16 cellular contexts compared by ENCODE assay signal in genomic region chr3:196055267-196055666, GRCh38. TPM values are rescaled to one million over a fixed set of nuclear protein-coding genes. Genes with fewer than 3 reads are reported as not detected.
DNase-seq lines count a peak whose midpoint lies in the region; ATAC-seq, FAIRE-seq and TF ChIP-seq lines count a peak whose summit lies in the region.
"Had no signal": no experiment of that assay in that cellular context is flagged by ENCODE, and none has a peak within 500 bp of the region (broad histone marks: within the 10 kb centered on the region; RNA-seq: fewer than 3 reads in every experiment).

No MANE protein-coding gene starts in this region.

- H3K9me3 Mint-ChIP-seq in natural killer cell treated with Interleukin-12 subunit alpha and Interleukin-12 subunit beta and Interleukin-15 and Interleukin-18, amount 100 ng/mL, for 72 hours = no peaks in the 10 kb centered on the region
- H3K9me3 Mint-ChIP-seq in natural killer cell = no peaks in the 10 kb centered on the region
- H3K9me3 Mint-ChIP-seq in activated naive CD8-positive, alpha-beta T cell treated with anti-CD3 and anti-CD28 coated beads, Interleukin-2, amount 50 U/mL, for 24 hours = no peaks in the 10 kb centered on the region
- H3K9me3 Mint-ChIP-seq: CD4-positive, CD25-positive, alpha-beta regulatory T cell had no signal

- H3K27ac Mint-ChIP-seq in natural killer cell treated with Interleukin-12 subunit alpha and Interleukin-12 subunit beta and Interleukin-15 and Interleukin-18, amount 100 ng/mL, for 72 hours = peak overlapping the region; percentile 38 to 60
- no peak overlapping the region for H3K27ac Mint-ChIP-seq in natural killer cell
- H3K27ac Mint-ChIP-seq in activated naive CD8-positive, alpha-beta T cell treated with anti-CD3 and anti-CD28 coated beads, Interleukin-2, amount 50 U/mL, for 24 hours = peak overlapping the region; percentile 53
- H3K27ac Mint-ChIP-seq: CD4-positive, CD25-positive, alpha-beta regulatory T cell had no signal

- H3K27me3 Mint-ChIP-seq in natural killer cell treated with Interleukin-12 subunit alpha and Interleukin-12 subunit beta and Interleukin-15 and Interleukin-18, amount 100 ng/mL, for 72 hours = no peaks in the 10 kb centered on the region
- no peaks in the 10 kb centered on the region for H3K27me3 Mint-ChIP-seq in natural killer cell (ENCODE audit: low read depth in 2 of 2)
- H3K27me3 Mint-ChIP-seq in activated naive CD8-positive, alpha-beta T cell treated with anti-CD3 and anti-CD28 coated beads, Interleukin-2, amount 50 U/mL, for 24 hours = no peaks in the 10 kb centered on the region
- H3K27me3 Mint-ChIP-seq: CD4-positive, CD25-positive, alpha-beta regulatory T cell had no signal

- peaks cover 30% of the 10 kb centered on the region for H4K20me1 ChIP-seq in PC-9 (ENCODE audit: insufficient read depth)

- peak overlapping the region; percentile 54 for H3K27ac ChIP-seq in PC-9
- peak overlapping the region in 3 of 4 donors; percentile 40 to 82 (median 55) for H3K27ac ChIP-seq in gastrocnemius medialis

- no peaks in the 10 kb centered on the region for H3K9me3 ChIP-seq in PC-9 (ENCODE audit: insufficient read depth, low read depth)
- no peaks in the 10 kb centered on the region for H3K9me3 ChIP-seq in gastrocnemius medialis

- TF ChIP-seq POLR2A in gastrocnemius medialis (IDR thresholded peaks at IDR 0.05) = no peak

- CTCF ChIA-PET in PC-9 (lab: Charles Lee) = no interaction called here

- TF ChIP-seq CTCF in natural killer cell (IDR thresholded peaks at IDR 0.05) (no peak), PC-9 (conservative IDR thresholded peaks at IDR 0.05) (no peak), gastrocnemius medialis (IDR thresholded peaks at IDR 0.05 in 4 of 5, conservative IDR thresholded peaks at IDR 0.05 in 1 of 5) (no peak), D721Med (IDR thresholded peaks at IDR 0.05; ENCODE audit: insufficient read depth, missing control alignments) (no peak)

- H3K36me3 Mint-ChIP-seq in natural killer cell treated with Interleukin-12 subunit alpha and Interleukin-12 subunit beta and Interleukin-15 and Interleukin-18, amount 100 ng/mL, for 72 hours = peaks cover 52% of the 10 kb centered on the region
- peaks cover 32% of the 10 kb centered on the region for H3K36me3 Mint-ChIP-seq in natural killer cell
- H3K36me3 Mint-ChIP-seq in activated naive CD8-positive, alpha-beta T cell treated with anti-CD3 and anti-CD28 coated beads, Interleukin-2, amount 50 U/mL, for 24 hours (ENCODE audit: low read depth) = peaks cover 84% of the 10 kb centered on the region

- H3K4me3 ChIP-seq in PC-9 = no peak overlapping the region
- no peak overlapping the region for H3K4me3 ChIP-seq in gastrocnemius medialis

- H3K27me3 ChIP-seq in PC-9 (ENCODE audit: insufficient read depth, low read depth) (no peaks in the 10 kb centered on the region), gastrocnemius medialis (no peaks in the 10 kb centered on the region)

- BruUV-seq in PC-9 (replicated peaks; lab: Mats Ljungman, UMichigan) = no TSS peak

- H3K4me1 Mint-ChIP-seq in natural killer cell treated with Interleukin-12 subunit alpha and Interleukin-12 subunit beta and Interleukin-15 and Interleukin-18, amount 100 ng/mL, for 72 hours (ENCODE audit: low read depth in 2 of 2) = peaks cover 4 to 9% of the 10 kb centered on the region in 2 donors
- no peaks in the 10 kb centered on the region for H3K4me1 Mint-ChIP-seq in natural killer cell
- no peaks in the 10 kb centered on the region for H3K4me1 Mint-ChIP-seq in activated naive CD8-positive, alpha-beta T cell treated with anti-CD3 and anti-CD28 coated beads, Interleukin-2, amount 50 U/mL, for 24 hours

- no peaks in the 10 kb centered on the region for H3K9me2 ChIP-seq in PC-9 (ENCODE audit: insufficient read depth)

- in situ Hi-C loops in gastrocnemius medialis (cut with MboI; ENCODE audit: low sequenced_read_pairs in 4 of 4) = no loop called here

- no peak overlapping the region for H3K4me2 ChIP-seq in PC-9

- H2AFZ ChIP-seq in PC-9 = no peak overlapping the region

- POLR2A ChIA-PET in PC-9 (lab: Charles Lee; ENCODE audit: unreplicated experiment) = no interaction called here

- no peak for DNase-seq in natural killer cell treated with Interleukin-12 subunit alpha and Interleukin-12 subunit beta and Interleukin-15 and Interleukin-18, amount 100 ng/mL, for 72 hours (ENCODE audit: low spot score)
- no peak for DNase-seq in natural killer cell
- DNase-seq in PC-9 = peak in 1 of 2 experiments; percentile 32
- no peak for DNase-seq in activated naive CD8-positive, alpha-beta T cell treated with anti-CD3 and anti-CD28 coated beads, Interleukin-2, amount 50 U/mL, for 24 hours
- DNase-seq in gastrocnemius medialis = no peak
- no peak for DNase-seq in NCI-H2196 (lab: John Stamatoyannopoulos, UW; ENCODE audit: unreplicated experiment)
- no peak for DNase-seq in AG08395 (ENCODE audit: low spot score)
- DNase-seq in D721Med (ENCODE audit: insufficient read length, low spot score) = no peak
- DNase-seq: CD4-positive, CD25-positive, alpha-beta regulatory T cell; DMS79; HCEC 1CT; NCI-H1417 treated with DMSO at 0.1 percent for 48 hours; NCI-H2029 treated with DMSO at 0.1 percent for 48 hours; NCI-H2171 treated with DMSO at 0.1 percent for 48 hours; NCI-H748 treated with DMSO at 0.1 percent for 48 hours had no signal

- peaks cover 92% of the 10 kb centered on the region for H3F3A ChIP-seq in PC-9 (ENCODE audit: insufficient read depth, low read depth)

- H3K36me3 ChIP-seq in PC-9 (ENCODE audit: low read depth) (peaks cover 87% of the 10 kb centered on the region), gastrocnemius medialis (peaks cover 9 to 100% of the 10 kb centered on the region in 2 donors)

- no peak for FAIRE-seq in D721Med (lab: Jason Lieb, UNC)
- FAIRE-seq: HTR-8/SVneo had no signal

- peak overlapping the region; percentile 12 for H3K4me3 Mint-ChIP-seq in natural killer cell treated with Interleukin-12 subunit alpha and Interleukin-12 subunit beta and Interleukin-15 and Interleukin-18, amount 100 ng/mL, for 72 hours
- no peak overlapping the region for H3K4me3 Mint-ChIP-seq in natural killer cell
- no peak overlapping the region for H3K4me3 Mint-ChIP-seq in activated naive CD8-positive, alpha-beta T cell treated with anti-CD3 and anti-CD28 coated beads, Interleukin-2, amount 50 U/mL, for 24 hours
- H3K4me3 Mint-ChIP-seq: CD4-positive, CD25-positive, alpha-beta regulatory T cell had no signal

- intact Hi-C loops in natural killer cell (cut with micrococcal nuclease) = no loop called here
- intact Hi-C loops in PC-9 (cut with micrococcal nuclease; ENCODE audit: unreplicated experiment) = no loop called here
- intact Hi-C loops in gastrocnemius medialis (cut with DNase I; ENCODE audit: low total_unique reads) = no loop called here

- ATAC-seq in natural killer cell treated with Interleukin-12 subunit alpha and Interleukin-12 subunit beta and Interleukin-15 and Interleukin-18, amount 100 ng/mL, for 72 hours = no peak
- no peak for ATAC-seq in natural killer cell
- no peak for ATAC-seq in activated naive CD8-positive, alpha-beta T cell treated with anti-CD3 and anti-CD28 coated beads, Interleukin-2, amount 50 U/mL, for 24 hours
- ATAC-seq in gastrocnemius medialis = peak in 1 of 2 donors; percentile 8

- no peaks in the 10 kb centered on the region for H3K4me1 ChIP-seq in PC-9 (replicated peaks; ENCODE audit: insufficient read depth)
- no peaks in the 10 kb centered on the region for H3K4me1 ChIP-seq in gastrocnemius medialis

- 0 out of 2 replicates have a peak, but pooled peaks cover 3% of the 10 kb centered on the region for H3K79me2 ChIP-seq in PC-9 (ENCODE audit: low read depth)

RNA-seq across cellular contexts. Expression of gene TFRC, which starts 26.6 kb away (rescaled TPM):
- 100 to 1,000 TPM; 395 to 476 TPM for total RNA-seq in natural killer cell treated with Interleukin-12 subunit alpha and Interleukin-12 subunit beta and Interleukin-15 and Interleukin-18, amount 100 ng/mL, for 72 hours
- total RNA-seq in natural killer cell (100 to 1,000 TPM in 1 of 3 donors, 10 to 100 TPM in 2; 74.3 to 111 (median 78.3) TPM), PC-9 (2021) (134 and 195 TPM in 2 replicates), gastrocnemius medialis (100 to 1,000 TPM in 1 of 4 donors, 10 to 100 TPM in 3; 23.1 to 162 (median 56.3) TPM)

Comparison
In these comparisons a context has a peak if more than half of its experiments do, and no peak if none do; other contexts are left out.
1. H3K27ac Mint-ChIP-seq: peak in natural killer cell treated with Interleukin-12 subunit alpha and Interleukin-12 subunit beta and Interleukin-15 and Interleukin-18, amount 100 ng/mL, for 72 hours (2 of 2) and activated naive CD8-positive, alpha-beta T cell treated with anti-CD3 and anti-CD28 coated beads, Interleukin-2, amount 50 U/mL, for 24 hours (single experiment); none in natural killer cell (0 of 2).